Comparison of ENCODE assay signal across 13 cellular contexts in the genomic region with DNA sequence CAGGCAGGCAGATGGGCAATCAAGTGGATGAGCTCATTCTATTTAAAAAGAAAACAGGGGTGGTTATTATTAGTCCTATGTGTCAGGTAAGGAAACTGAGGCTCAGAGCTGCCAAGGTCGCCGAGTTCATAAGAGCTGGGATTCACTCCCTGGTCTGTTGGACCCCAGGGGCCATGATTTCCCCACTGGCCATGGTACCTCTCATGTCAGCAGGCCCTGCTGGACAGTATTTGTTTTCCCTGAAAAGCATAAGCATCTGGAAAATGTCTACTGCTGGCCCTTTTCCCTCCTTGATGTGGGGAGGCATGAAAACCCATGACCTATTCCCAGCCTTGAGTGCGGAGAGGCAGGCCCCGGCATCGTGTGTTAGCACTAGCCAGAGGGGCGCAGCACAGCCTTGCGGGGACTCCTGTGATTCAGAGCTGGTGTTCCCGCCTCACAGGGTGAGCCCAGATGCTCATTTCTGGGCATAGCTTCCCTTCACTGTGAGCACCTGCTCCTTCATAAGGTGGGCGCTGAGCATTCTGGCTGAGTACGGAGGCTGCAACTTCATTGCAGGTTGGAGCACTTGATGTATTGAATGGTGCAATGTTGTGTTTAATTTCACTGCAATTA.
"Had no signal": no experiment of that assay in that cellular context is flagged by ENCODE, and none has a peak within 500 bp of the region (broad histone marks: within the 10 kb centered on the region; RNA-seq: fewer than 3 reads in every experiment).

No MANE protein-coding gene starts in this region.

- H3K9me3 Mint-ChIP-seq: activated CD4-positive, alpha-beta memory T cell treated with anti-CD3 and anti-CD28 coated beads for 36 hours; dendritic cell treated with granulocyte-macrophage colony-stimulating factor and Interleukin-4, amounts not matched to agents 40 ng/mL and 50 ng/mL, for 4 days; effector memory CD8-positive, alpha-beta T cell; memory B cell had no signal

- H3K4me3 Mint-ChIP-seq: activated CD4-positive, alpha-beta memory T cell treated with anti-CD3 and anti-CD28 coated beads for 36 hours; activated naive CD8-positive, alpha-beta T cell; dendritic cell treated with granulocyte-macrophage colony-stimulating factor and Interleukin-4, amounts not matched to agents 40 ng/mL and 50 ng/mL, for 4 days; effector memory CD8-positive, alpha-beta T cell; memory B cell had no signal

- ATAC-seq: effector memory CD8-positive, alpha-beta T cell; sciatic nerve; upper lobe of right lung had no signal

- DNase-seq: activated CD4-positive, alpha-beta memory T cell treated with anti-CD3 and anti-CD28 coated beads for 36 hours; activated T-cell treated with anti-CD3 and anti-CD28 coated beads for 4 hours; effector memory CD8-positive, alpha-beta T cell; esophagus squamous epithelium; heart right ventricle; ovary; stimulated activated naive CD4-positive, alpha-beta T cell; upper lobe of right lung; WERI-Rb-1 had no signal

- H3K36me3 Mint-ChIP-seq: activated CD4-positive, alpha-beta memory T cell treated with anti-CD3 and anti-CD28 coated beads for 36 hours; activated naive CD8-positive, alpha-beta T cell; memory B cell had no signal

- H3K4me1 Mint-ChIP-seq: memory B cell had no signal

- H3K27ac Mint-ChIP-seq: activated CD4-positive, alpha-beta memory T cell treated with anti-CD3 and anti-CD28 coated beads for 36 hours; activated naive CD8-positive, alpha-beta T cell; dendritic cell treated with granulocyte-macrophage colony-stimulating factor and Interleukin-4, amounts not matched to agents 40 ng/mL and 50 ng/mL, for 4 days; effector memory CD8-positive, alpha-beta T cell; memory B cell had no signal
